31 cellular contexts compared by ENCODE assay signal in genomic region chr6:35154947-35155346, GRCh38. TPM values are rescaled to one million over a fixed set of nuclear protein-coding genes. Genes with fewer than 3 reads are reported as not detected.
"Had no signal": no experiment of that assay in that cellular context is flagged by ENCODE, and none has a peak within 500 bp of the region (broad histone marks: within the 10 kb centered on the region; RNA-seq: fewer than 3 reads in every experiment).

No MANE protein-coding gene starts in this region.

- H3K27me3 ChIP-seq: breast epithelium, colonic mucosa, esophagus muscularis mucosa, gastroesophageal sphincter had no signal

- H3K4me3 ChIP-seq: breast epithelium, cardiac muscle cell, colonic mucosa, esophagus muscularis mucosa, gastroesophageal sphincter had no signal

- ATAC-seq: activated naive CD4-positive, alpha-beta T cell treated with anti-CD3 and anti-CD28 coated beads, Interleukin-2, amount 50 U/mL, for 72 hours; activated T-cell treated with anti-CD3 and anti-CD28 coated beads, Interleukin-2, amount 50 U/mL, for 72 hours; effector memory CD8-positive, alpha-beta T cell; gastroesophageal sphincter; WTC11 had no signal

- H3K9me3 ChIP-seq: breast epithelium, colonic mucosa, esophagus muscularis mucosa, gastroesophageal sphincter had no signal

- H3K4me1 ChIP-seq: breast epithelium, colonic mucosa, esophagus muscularis mucosa, gastroesophageal sphincter had no signal

- H3K36me3 ChIP-seq: breast epithelium, cardiac muscle cell, colonic mucosa, esophagus muscularis mucosa, gastroesophageal sphincter had no signal

- H3K27ac ChIP-seq: breast epithelium, cardiac muscle cell, colonic mucosa, esophagus muscularis mucosa, gastroesophageal sphincter had no signal

- DNase-seq: activated CD4-positive, alpha-beta memory T cell treated with anti-CD3 and anti-CD28 coated beads, Interleukin-2, amount 10 ng/mL, durations not matched to agents 7 days and 5 days; activated CD4-positive, alpha-beta T cell treated with anti-CD3 and anti-CD28 coated beads for 1 hour; activated CD4-positive, alpha-beta T cell treated with anti-CD3 and anti-CD28 coated beads for 4 hours; activated CD4-positive, alpha-beta T cell treated with anti-CD3 and anti-CD28 coated beads, Interleukin-2, amount 10 ng/mL, durations not matched to agents 7 days and 5 days; activated CD4-positive, alpha-beta T cell treated with anti-CD3 and anti-CD28 coated beads, Interleukin-2, amount 50 U/mL, for 4 hours; activated CD8-positive, alpha-beta memory T cell treated with anti-CD3 and anti-CD28 coated beads, Interleukin-2, amount 50 U/mL, for 48 hours; activated gamma-delta T cell; activated naive CD4-positive, alpha-beta T cell; activated naive CD4-positive, alpha-beta T cell treated with anti-CD3 and anti-CD28 coated beads, Interleukin-2, amount 10 ng/mL, durations not matched to agents 7 days and 5 days; activated naive CD8-positive, alpha-beta T cell treated with anti-CD3 and anti-CD28 coated beads, Interleukin-2, amount 10 ng/mL, durations not matched to agents 7 days and 5 days; activated T-cell treated with anti-CD3 and anti-CD28 coated beads for 4 hours; activated T-cell treated with anti-CD3 and anti-CD28 coated beads, Interleukin-2, amount 50 U/mL, for 24 hours; activated T-cell treated with anti-CD3 and anti-CD28 coated beads, Interleukin-2, amount 50 U/mL, for 72 hours; amygdala; aorta; central memory CD4-positive, alpha-beta T cell; cerebellar nuclear complex; colonic mucosa; effector CD4-positive, alpha-beta T cell; effector memory CD8-positive, alpha-beta T cell; erythroblast; foreskin melanocyte; T-helper 2 cell had no signal

RNA-seq across cellular contexts. Expression of gene TCP11, which starts 13.8 kb away (rescaled TPM):
- total RNA-seq: activated CD4-positive, alpha-beta memory T cell treated with anti-CD3 and anti-CD28 coated beads, Interleukin-2, amount 10 ng/mL, durations not matched to agents 7 days and 5 days; activated CD4-positive, alpha-beta T cell treated with anti-CD3 and anti-CD28 coated beads, Interleukin-2, amount 10 ng/mL, durations not matched to agents 7 days and 5 days; activated naive CD4-positive, alpha-beta T cell treated with anti-CD3 and anti-CD28 coated beads, Interleukin-2, amount 50 U/mL, for 72 hours; activated naive CD8-positive, alpha-beta T cell treated with anti-CD3 and anti-CD28 coated beads, Interleukin-2, amount 10 ng/mL, durations not matched to agents 7 days and 5 days; activated T-cell treated with anti-CD3 and anti-CD28 coated beads, Interleukin-2, amount 50 U/mL, for 72 hours; colonic mucosa; fibroblast of villous mesenchyme; T-helper 1 cell treated with Interleukin-12 subunit alpha and Interleukin-12 subunit beta and Interleukin-4 antibody, amounts not matched to agents 30 ng/mL and 1 ng/mL, for 36 hours; WTC11 had no signal
- polyA plus RNA-seq: aorta had no signal

RNA-seq across cellular contexts. Expression of gene SCUBE3, which starts 58.8 kb away (rescaled TPM):
- total RNA-seq: activated CD4-positive, alpha-beta memory T cell treated with anti-CD3 and anti-CD28 coated beads, Interleukin-2, amount 10 ng/mL, durations not matched to agents 7 days and 5 days; activated CD4-positive, alpha-beta T cell treated with anti-CD3 and anti-CD28 coated beads, Interleukin-2, amount 10 ng/mL, durations not matched to agents 7 days and 5 days; T-helper 1 cell treated with Interleukin-12 subunit alpha and Interleukin-12 subunit beta and Interleukin-4 antibody, amounts not matched to agents 30 ng/mL and 1 ng/mL, for 36 hours had no signal
